Comparison of ENCODE assay signal across 8 cellular contexts in the genomic region with DNA sequence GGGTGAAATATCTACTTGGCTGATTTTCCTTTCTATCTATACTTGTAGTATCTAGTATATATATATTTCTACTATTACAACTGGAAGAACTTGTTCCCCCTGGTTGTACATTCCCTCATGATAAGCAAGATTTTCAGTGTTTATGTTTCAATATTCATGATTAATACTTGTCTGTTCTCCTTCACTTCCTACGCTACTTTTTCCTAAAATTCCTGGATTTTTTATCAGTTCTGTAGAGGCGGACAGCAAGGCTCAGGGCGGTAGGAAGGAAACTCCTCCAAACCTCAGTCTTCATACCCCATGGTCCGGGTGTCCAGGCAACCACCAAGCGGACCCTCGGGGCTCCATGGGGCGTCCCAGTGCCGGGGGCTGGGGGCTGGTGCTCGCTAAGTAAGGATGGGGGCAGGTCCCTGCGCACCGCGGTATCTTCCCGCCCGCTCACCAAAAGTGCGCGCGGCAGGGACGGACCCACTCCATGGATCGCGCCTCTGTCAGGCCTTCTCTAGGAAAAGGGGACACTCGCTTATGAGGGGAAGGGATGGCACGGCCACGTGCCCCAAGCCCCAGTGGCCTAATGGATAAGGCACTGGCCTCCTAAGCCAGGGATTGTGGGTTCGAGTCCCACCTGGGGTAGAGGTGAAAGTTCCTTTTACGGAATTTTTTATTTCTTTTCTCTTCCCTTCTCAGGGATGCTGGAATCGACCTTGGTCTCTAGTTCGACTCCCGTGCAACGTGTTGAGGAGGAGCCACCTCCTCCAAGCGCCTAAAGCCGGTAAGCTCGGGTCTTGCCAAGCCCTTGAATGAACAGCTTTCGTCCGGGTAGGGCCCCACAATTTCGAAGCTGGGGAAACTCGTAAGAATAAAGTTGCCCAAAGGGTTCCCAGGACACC. TPM values are rescaled to one million over a fixed set of nuclear protein-coding genes. Genes with fewer than 3 reads are reported as not detected.
A peak's percentile ranks its signal among the peaks of the same experiment; 100 is the strongest.
DNase-seq lines count a peak whose midpoint lies in the region; ATAC-seq and TF ChIP-seq lines count a peak whose summit lies in the region.

No MANE protein-coding gene starts in this region.

- intact Hi-C loops in HCT116 (cut with micrococcal nuclease) = loop anchor here (2.0 to 5.0 kb wide), 3 partner anchors 71 to 171 kb away; partner anchors contain the start of genes FDXR and NUP85

- H3K36me3 ChIP-seq in HCT116 (ENCODE audit: control insufficient read depth in 1 of 2, insufficient read depth in 2 of 2, low read length in 2 of 2) (peaks cover under 1 to 4% of the 10 kb centered on the region in 2 experiments; a peak in 2 of 4 replicates), neutrophil (peaks cover 12% of the 10 kb centered on the region), stomach smooth muscle (ENCODE audit: control insufficient read depth in 2 of 2, insufficient read depth in 2 of 2, low read length in 2 of 2) (peaks cover 0 to 6% of the 10 kb centered on the region in 2 donors)

- DNase-seq in DMS153 treated with DMSO at 0.1 percent for 48 hours (lab: John Stamatoyannopoulos, UW; ENCODE audit: unreplicated experiment) = peak; percentile 78
- DNase-seq in HCT116 (ENCODE audit: low read depth, low spot score) = peak; percentile 94
- DNase-seq in NCI-H1048 (lab: John Stamatoyannopoulos, UW) = peak; percentile 51
- DNase-seq in globus pallidus (ENCODE audit: low spot score) = peak; percentile 89

- CTCF ChIA-PET in HCT116 (lab: Charles Lee) = interaction anchor here (0.8 to 3.5 kb wide), 6 partner anchors 13 to 237 kb away, joined by 3 to 31 read pairs (median 4); partner anchors contain the start of genes ATP5PD, KCTD2 and MIF4GD

- H3K4me2 ChIP-seq in HCT116 (ENCODE audit: low read length) = peak overlapping the region; percentile 86

- H3K27ac Mint-ChIP-seq in activated naive CD4-positive, alpha-beta T cell treated with anti-CD3 and anti-CD28 coated beads, Interleukin-2, amount 50 U/mL, for 24 hours = peak overlapping the region; percentile 100

- H3K27ac ChIP-seq in HCT116 (ENCODE audit: low read depth, low read length) (peak overlapping the region; percentile 87), neutrophil (no peak overlapping the region), stomach smooth muscle (ENCODE audit: low read length) (peak overlapping the region; percentile 94)

- H3K4me3 ChIP-seq in HCT116 (replicated peaks in 1 of 2; ENCODE audit: low read depth in 1 of 2, low read length in 2 of 2) (peak overlapping the region; percentile 42 to 57), neutrophil (ENCODE audit: low read depth in 1 of 2, low read length in 1 of 2) (peak overlapping the region; percentile 58 to 60), stomach smooth muscle (ENCODE audit: low read length in 2 of 2) (peak overlapping the region; percentile 78 to 89)

- POLR2A ChIA-PET in HCT116 (lab: Charles Lee) = interaction anchor here (1.7 to 2.1 kb wide), 3 partner anchors 14 to 160 kb away, joined by 6 to 13 read pairs (median 10); partner anchors contain the start of genes ATP5PD, FDXR and KCTD2

- no peaks in the 10 kb centered on the region for H3K79me2 ChIP-seq in HCT116 (ENCODE audit: insufficient read depth, low read length)

- H4K20me1 ChIP-seq in HCT116 (ENCODE audit: insufficient read depth) = no peaks in the 10 kb centered on the region

- peak overlapping the region; percentile 72 for H3K9ac ChIP-seq in HCT116 (ENCODE audit: low read length)
- H3K9ac ChIP-seq in stomach smooth muscle (ENCODE audit: low read length in 2 of 2) = peak overlapping the region; percentile 55 to 93

- H3K9me3 Mint-ChIP-seq in activated naive CD4-positive, alpha-beta T cell treated with anti-CD3 and anti-CD28 coated beads, Interleukin-2, amount 50 U/mL, for 24 hours = no peaks in the 10 kb centered on the region

- H3K36me3 Mint-ChIP-seq in activated naive CD4-positive, alpha-beta T cell treated with anti-CD3 and anti-CD28 coated beads, Interleukin-2, amount 50 U/mL, for 24 hours = peaks cover under 1% of the 10 kb centered on the region

- no peaks in the 10 kb centered on the region for H3K9me2 ChIP-seq in HCT116 (ENCODE audit: insufficient read depth)

- ATAC-seq in HCT116 (peak; percentile 60), SK-N-SH treated with all-trans-retinoic acid at 6 μM for 48 hours (peak; percentile 58)

- RAD21 ChIA-PET in HCT116 (lab: Charles Lee; ENCODE audit: low non-redundant PET in 1 of 2, low total read pairs in 2 of 2, uncharacterized antibody in 2 of 2, unreplicated experiment in 2 of 2) = interaction anchor here in 1 of 2 experiments (0.6 to 1.3 kb wide), 2 partner anchors 21 to 168 kb away, joined by 3 read pairs; no protein-coding TSS in a partner anchor

- H3K4me1 Mint-ChIP-seq in activated naive CD4-positive, alpha-beta T cell treated with anti-CD3 and anti-CD28 coated beads, Interleukin-2, amount 50 U/mL, for 24 hours = peaks cover 53% of the 10 kb centered on the region

- no TSS peak for BruUV-seq in HCT116 (replicated peaks; lab: Mats Ljungman, UMichigan)

- H3K27me3 ChIP-seq in HCT116 (ENCODE audit: insufficient read depth, low read length) (no peaks in the 10 kb centered on the region), neutrophil (peaks cover 36% of the 10 kb centered on the region), stomach smooth muscle (ENCODE audit: control insufficient read depth in 1 of 2, insufficient read depth in 2 of 2, low read length in 2 of 2) (no peaks in the 10 kb centered on the region)

- peak overlapping the region; percentile 96 for H3K4me3 Mint-ChIP-seq in activated naive CD4-positive, alpha-beta T cell treated with anti-CD3 and anti-CD28 coated beads, Interleukin-2, amount 50 U/mL, for 24 hours

- no peak for TF ChIP-seq CTCF in HCT116 (IDR thresholded peaks at IDR 0.05 in 2 of 3, conservative IDR thresholded peaks at IDR 0.05 in 1 of 3; ENCODE audit: borderline replicate concordance in 1 of 3, insufficient read depth in 1 of 3, low read depth in 2 of 3, low read length in 2 of 3)
- TF ChIP-seq CTCF in neutrophil (IDR thresholded peaks at IDR 0.05) = no peak

- no peak for TF ChIP-seq POLR2A in HCT116 (IDR thresholded peaks at IDR 0.05; ENCODE audit: borderline replicate concordance, extremely low read depth, insufficient read depth, insufficient read length)

- H3K9me3 ChIP-seq in HCT116 (ENCODE audit: control insufficient read depth in 1 of 2, insufficient read depth in 1 of 2, low read depth in 1 of 2, low read length in 2 of 2) (peaks cover 11 to 18% of the 10 kb centered on the region in 2 experiments; a peak in 2 of 4 replicates), neutrophil (no peaks in the 10 kb centered on the region), stomach smooth muscle (ENCODE audit: control insufficient read depth in 2 of 2, low read length in 2 of 2) (no peaks in the 10 kb centered on the region)

- TF ChIP-seq RAD21 in HCT116 (IDR thresholded peaks at IDR 0.05; ENCODE audit: low read depth) = no peak

- H3K4me1 ChIP-seq in HCT116 (ENCODE audit: control insufficient read depth in 1 of 2, insufficient read depth in 2 of 2, low read length in 2 of 2) = peaks cover 45 to 58% of the 10 kb centered on the region in 2 experiments
- peaks cover 33% of the 10 kb centered on the region in 2 experiments for H3K4me1 ChIP-seq in neutrophil (ENCODE audit: control insufficient read depth in 1 of 2, insufficient read depth in 1 of 2, low read depth in 1 of 2, low read length in 1 of 2)
- peaks cover 32% of the 10 kb centered on the region for H3K4me1 ChIP-seq in stomach smooth muscle (ENCODE audit: control insufficient read depth, insufficient read depth, low read length)

- peaks cover 2% of the 10 kb centered on the region for H3K27me3 Mint-ChIP-seq in activated naive CD4-positive, alpha-beta T cell treated with anti-CD3 and anti-CD28 coated beads, Interleukin-2, amount 50 U/mL, for 24 hours

- H2AFZ ChIP-seq in HCT116 (ENCODE audit: low read depth, low read length, poor library complexity, severe bottlenecking) = peak overlapping the region; percentile 70

TF ChIP-seq in HCT116, 20 proteins besides CTCF, POLR2A, EP300 and RAD21 (continues in another document):
- no peak for TF ChIP-seq SP1 (IDR thresholded peaks at IDR 0.05; ENCODE audit: low read depth)
- peak; percentile 50; the same call in 1 of the 2 replicates for TF ChIP-seq POLR2AphosphoS5 (IDR thresholded peaks at IDR 0.05; ENCODE audit: low read depth, low read length)
- peak; percentile 97 for TF ChIP-seq ATF3 (IDR thresholded peaks at IDR 0.05)
- no peak for TF ChIP-seq EZH2phosphoT487 (IDR thresholded peaks at IDR 0.05; ENCODE audit: borderline replicate concordance)
- TF ChIP-seq YY1 (IDR thresholded peaks at IDR 0.05; ENCODE audit: extremely low read depth, insufficient replicate concordance, low read depth, low read length) = peak; percentile 82
- no peak for TF ChIP-seq ELF1 (IDR thresholded peaks at IDR 0.05; ENCODE audit: borderline replicate concordance, low read depth)
- TF ChIP-seq CEBPB (IDR thresholded peaks at IDR 0.05; ENCODE audit: low read depth) = no peak

TF ChIP-seq in SK-N-SH treated with all-trans-retinoic acid at 6 μM for 48 hours, 23 proteins besides CTCF, POLR2A, EP300 and RAD21 (continues in another document):
- TF ChIP-seq ZNF70 (CRISPR knock-in tag; IDR thresholded peaks at IDR 0.05) (no peak), ZNF8 (CRISPR knock-in tag; IDR thresholded peaks at IDR 0.05) (no peak)

RNA-seq across cellular contexts. Expression of gene ATP5PD, which starts 13.2 kb away (rescaled TPM):
- total RNA-seq in HCT116 (2021; ENCODE audit: unreplicated experiment) = 407 TPM
- polyA plus RNA-seq in HCT116 (2012) = 326 and 476 TPM in 2 replicates

RNA-seq across cellular contexts. Expression of gene KCTD2, which starts 13.4 kb away (rescaled TPM):
- total RNA-seq in HCT116 (2021; ENCODE audit: unreplicated experiment) = 23.3 TPM
- polyA plus RNA-seq in HCT116 (2012) = 17.9 and 19.0 TPM in 2 replicates

RNA-seq across cellular contexts. Expression of gene MRPL58, which starts 21.1 kb away (rescaled TPM):
- 80.5 TPM for total RNA-seq in HCT116 (2021; ENCODE audit: unreplicated experiment)
- 82.8 and 104 TPM in 2 replicates for polyA plus RNA-seq in HCT116 (2012)

RNA-seq across cellular contexts. Expression of gene CDR2L, which starts 46.2 kb away (rescaled TPM):
- 26.5 TPM for total RNA-seq in HCT116 (2021; ENCODE audit: unreplicated experiment)
- polyA plus RNA-seq in HCT116 (2012) = 16.9 and 17.4 TPM in 2 replicates

RNA-seq across cellular contexts. Expression of gene SLC16A5, which starts 54.2 kb away (rescaled TPM):
- 79.3 TPM for total RNA-seq in HCT116 (2021; ENCODE audit: unreplicated experiment)
- polyA plus RNA-seq in HCT116 (2012) = 60.1 and 73.5 TPM in 2 replicates
